ENCODE assay signal across 20 cellular contexts in genomic region chr1:162056568-162056967, GRCh38. TPM values are rescaled to one million over a fixed set of nuclear protein-coding genes. Genes with fewer than 3 reads are reported as not detected.
"Had no signal": no experiment of that assay in that cellular context is flagged by ENCODE, and none has a peak within 500 bp of the region (broad histone marks: within the 10 kb centered on the region; RNA-seq: fewer than 3 reads in every experiment).

No MANE protein-coding gene starts in this region.

- H3K4me1 ChIP-seq: gastrocnemius medialis had no signal

- H2AFZ ChIP-seq: hepatocyte had no signal

- H3K9me3 Mint-ChIP-seq: activated CD4-positive, alpha-beta memory T cell treated with anti-CD3 and anti-CD28 coated beads, Interleukin-2, amount 10 ng/mL, durations not matched to agents 7 days and 5 days; activated CD4-positive, alpha-beta T cell treated with anti-CD3 and anti-CD28 coated beads, Interleukin-2, amount 10 ng/mL, durations not matched to agents 7 days and 5 days; activated T-cell treated with anti-CD3 and anti-CD28 coated beads, Interleukin-2, amount 50 U/mL, for 24 hours; effector memory CD8-positive, alpha-beta T cell; mesothelial cell of epicardium; nephron progenitor cell; stimulated activated effector memory CD8-positive, alpha-beta T cell treated with anti-CD3 and anti-CD28 coated beads, Interleukin-12 subunit alpha, Interleukin-12 subunit beta, amount 100 ng/mL, for 72 hours; stimulated activated naive CD8-positive, alpha-beta T cell treated with anti-CD3 and anti-CD28 coated beads, Interleukin-15, Interleukin-2, amounts not matched to agents 100 ng/mL and 50 ng/mL, for 24 hours had no signal

- H3K27ac ChIP-seq: brain microvascular endothelial cell, coronary artery, gastrocnemius medialis, hepatocyte, ovary, sigmoid colon, thoracic aorta had no signal

- DNase-seq: amniotic stem cell had no signal

- H3K4me1 Mint-ChIP-seq: activated CD4-positive, alpha-beta memory T cell treated with anti-CD3 and anti-CD28 coated beads, Interleukin-2, amount 10 ng/mL, durations not matched to agents 7 days and 5 days; activated CD4-positive, alpha-beta T cell treated with anti-CD3 and anti-CD28 coated beads, Interleukin-2, amount 10 ng/mL, durations not matched to agents 7 days and 5 days; mesothelial cell of epicardium; naive B cell; stimulated activated effector memory CD8-positive, alpha-beta T cell treated with anti-CD3 and anti-CD28 coated beads, Interleukin-12 subunit alpha, Interleukin-12 subunit beta, amount 100 ng/mL, for 72 hours had no signal

- H3K9me3 ChIP-seq: gastrocnemius medialis, ovary, sigmoid colon, thoracic aorta had no signal

- H3K4me3 ChIP-seq: coronary artery, gastrocnemius medialis, hepatocyte, ovary, sigmoid colon, thoracic aorta had no signal

- H3K27ac Mint-ChIP-seq: activated CD4-positive, alpha-beta memory T cell treated with anti-CD3 and anti-CD28 coated beads, Interleukin-2, amount 10 ng/mL, durations not matched to agents 7 days and 5 days; activated CD4-positive, alpha-beta T cell treated with anti-CD3 and anti-CD28 coated beads, Interleukin-2, amount 10 ng/mL, durations not matched to agents 7 days and 5 days; activated T-cell treated with anti-CD3 and anti-CD28 coated beads, Interleukin-2, amount 50 U/mL, for 24 hours; effector memory CD8-positive, alpha-beta T cell; mesothelial cell of epicardium; naive B cell; nephron progenitor cell; progenitor cell of endocrine pancreas; stimulated activated effector memory CD8-positive, alpha-beta T cell treated with anti-CD3 and anti-CD28 coated beads, Interleukin-12 subunit alpha, Interleukin-12 subunit beta, amount 100 ng/mL, for 72 hours; stimulated activated naive CD8-positive, alpha-beta T cell treated with anti-CD3 and anti-CD28 coated beads, Interleukin-15, Interleukin-2, amounts not matched to agents 100 ng/mL and 50 ng/mL, for 24 hours; WTC11 had no signal

- H3K4me3 Mint-ChIP-seq: activated CD4-positive, alpha-beta memory T cell treated with anti-CD3 and anti-CD28 coated beads, Interleukin-2, amount 10 ng/mL, durations not matched to agents 7 days and 5 days; activated CD4-positive, alpha-beta T cell treated with anti-CD3 and anti-CD28 coated beads, Interleukin-2, amount 10 ng/mL, durations not matched to agents 7 days and 5 days; activated T-cell treated with anti-CD3 and anti-CD28 coated beads, Interleukin-2, amount 50 U/mL, for 24 hours; effector memory CD8-positive, alpha-beta T cell; mesothelial cell of epicardium; naive B cell; nephron progenitor cell; stimulated activated effector memory CD8-positive, alpha-beta T cell treated with anti-CD3 and anti-CD28 coated beads, Interleukin-12 subunit alpha, Interleukin-12 subunit beta, amount 100 ng/mL, for 72 hours; stimulated activated naive CD8-positive, alpha-beta T cell treated with anti-CD3 and anti-CD28 coated beads, Interleukin-15, Interleukin-2, amounts not matched to agents 100 ng/mL and 50 ng/mL, for 24 hours; WTC11 had no signal

- H3K36me3 ChIP-seq: brain microvascular endothelial cell, gastrocnemius medialis, ovary, sigmoid colon, thoracic aorta had no signal

- H3K79me2 ChIP-seq: hepatocyte had no signal

- H3K4me2 ChIP-seq: hepatocyte had no signal

- H3K27me3 ChIP-seq: brain microvascular endothelial cell, gastrocnemius medialis, hepatocyte, ovary, sigmoid colon had no signal

- H3K36me3 Mint-ChIP-seq: mesothelial cell of epicardium; naive B cell; stimulated activated effector memory CD8-positive, alpha-beta T cell treated with anti-CD3 and anti-CD28 coated beads, Interleukin-12 subunit alpha, Interleukin-12 subunit beta, amount 100 ng/mL, for 72 hours; WTC11 had no signal

RNA-seq across cellular contexts. Expression of gene OLFML2B, which starts 32.9 kb away (rescaled TPM):
- total RNA-seq: activated CD4-positive, alpha-beta memory T cell treated with anti-CD3 and anti-CD28 coated beads, Interleukin-2, amount 10 ng/mL, durations not matched to agents 7 days and 5 days; activated CD4-positive, alpha-beta T cell treated with anti-CD3 and anti-CD28 coated beads, Interleukin-2, amount 10 ng/mL, durations not matched to agents 7 days and 5 days; lung microvascular endothelial cell had no signal
